Comparison of ENCODE assay signal across 8 cellular contexts in the genomic region with DNA sequence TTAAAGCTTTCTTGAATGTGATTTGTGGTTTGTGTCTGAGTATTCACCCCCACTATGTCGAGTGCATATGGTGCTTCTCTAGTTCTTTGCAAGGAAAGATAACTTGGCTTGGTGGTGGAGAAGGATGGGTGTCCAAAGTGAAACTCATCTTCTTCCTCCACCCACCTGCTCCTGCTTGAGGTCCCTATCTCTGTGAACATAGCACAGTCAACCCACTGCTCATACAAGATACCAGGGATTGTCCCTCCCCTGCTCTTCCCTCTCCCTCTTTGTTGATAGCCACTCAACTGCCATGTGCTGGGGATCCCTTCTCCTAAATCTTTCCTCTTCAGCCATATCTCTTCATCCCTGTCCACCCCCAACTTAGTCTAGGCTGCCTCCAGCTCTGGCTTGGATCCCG.
"Had no signal": no experiment of that assay in that cellular context is flagged by ENCODE, and none has a peak within 500 bp of the region (broad histone marks: within the 10 kb centered on the region; RNA-seq: fewer than 3 reads in every experiment).

No MANE protein-coding gene starts in this region.

- FAIRE-seq: G401.6, GM12878, GM12891, GM12892, GM18507, GM19239 had no signal

- ATAC-seq: GM12878 had no signal

- DNase-seq: GDM1, GF-D8 had no signal

- H3K4me3 ChIP-seq: GM12878 had no signal
